ENCODE assay signal across 10 cellular contexts in genomic region chr3:38738630-38739395, GRCh38.
DNase-seq lines count a peak whose midpoint lies in the region; ATAC-seq, FAIRE-seq and TF ChIP-seq lines count a peak whose summit lies in the region.
"Had no signal": no experiment of that assay in that cellular context is flagged by ENCODE, and none has a peak within 500 bp of the region (broad histone marks: within the 10 kb centered on the region; RNA-seq: fewer than 3 reads in every experiment).

No MANE protein-coding gene starts in this region.

- DNase-seq in NCI-H1417 (lab: John Stamatoyannopoulos, UW): peak; percentile 10 to 46 (median 19)
- DNase-seq in NCI-H1417 treated with DMSO at 0.1 percent for 48 hours (lab: John Stamatoyannopoulos, UW): no peak
- DNase-seq in HCT116 (ENCODE audit: low read depth, low spot score): peak; percentile 47
- DNase-seq in SK-N-SH: peak; percentile 70
- DNase-seq in germinal center (ENCODE audit: low spot score): peak; percentile 30
- no peak for DNase-seq in thoracic aorta (ENCODE audit: low spot score)
- DNase-seq in frontal cortex (ENCODE audit: low spot score in 2 of 2): no peak
- DNase-seq in NCI-H146 treated with DMSO at 0.1 percent for 48 hours (lab: John Stamatoyannopoulos, UW; ENCODE audit: unreplicated experiment): no peak

- H3F3A ChIP-seq in SK-N-SH (replicated peaks; ENCODE audit: insufficient read depth): no peaks in the 10 kb centered on the region

- no peak for TF ChIP-seq EP300 in SK-N-SH (IDR thresholded peaks at IDR 0.05; ENCODE audit: borderline replicate concordance in 1 of 2, low read depth in 1 of 2, low read length in 1 of 2)

- TF ChIP-seq CTCF in HCT116 (IDR thresholded peaks at IDR 0.05 in 2 of 3, conservative IDR thresholded peaks at IDR 0.05 in 1 of 3; ENCODE audit: borderline replicate concordance in 1 of 3, insufficient read depth in 1 of 3, low read depth in 2 of 3, low read length in 2 of 3): peak; percentile 87 to 94 (median 94)
- TF ChIP-seq CTCF in SK-N-SH (IDR thresholded peaks at IDR 0.05): peak; percentile 78
- peak; percentile 16 for TF ChIP-seq CTCF in thoracic aorta (IDR thresholded peaks at IDR 0.05)

- H3K9me2 ChIP-seq in HCT116 (ENCODE audit: insufficient read depth): no peaks in the 10 kb centered on the region
- H3K9me2 ChIP-seq in SK-N-SH: no peaks in the 10 kb centered on the region

- H4K20me1 ChIP-seq in HCT116 (ENCODE audit: insufficient read depth): no peaks in the 10 kb centered on the region
- no peaks in the 10 kb centered on the region for H4K20me1 ChIP-seq in SK-N-SH (ENCODE audit: insufficient read depth)
- H4K20me1 ChIP-seq: BLaER1 had no signal

- intact Hi-C loops in HCT116 (cut with micrococcal nuclease): loop anchor here (1.0 to 2.0 kb wide), 3 partner anchors 106 to 291 kb away; no protein-coding TSS in a partner anchor

- no peaks in the 10 kb centered on the region for H3K36me3 ChIP-seq in HCT116 (ENCODE audit: control insufficient read depth in 1 of 2, insufficient read depth in 2 of 2, low read length in 2 of 2)
- no peaks in the 10 kb centered on the region for H3K36me3 ChIP-seq in SK-N-SH (replicated peaks in 1 of 2; ENCODE audit: control insufficient read depth in 1 of 2, insufficient read depth in 2 of 2, low read length in 1 of 2)
- H3K36me3 ChIP-seq in thoracic aorta: no peaks in the 10 kb centered on the region
- H3K36me3 ChIP-seq: BLaER1 had no signal

- no peak overlapping the region for H3K9ac ChIP-seq in HCT116 (ENCODE audit: low read length)
- no peak overlapping the region for H3K9ac ChIP-seq in SK-N-SH
- H3K9ac ChIP-seq: BLaER1 had no signal

- CTCF ChIA-PET in HCT116 (lab: Charles Lee) (interaction anchor here (0.7 to 3.6 kb wide), 6 partner anchors 9 to 292 kb away, joined by 3 to 19 read pairs (median 5); no protein-coding TSS in a partner anchor), SK-N-SH (lab: Yijun Ruan, JAX) (interaction anchor here (0.7 to 2.5 kb wide), 25 partner anchors 9 to 291 kb away, joined by 3 to 38 read pairs (median 5); no protein-coding TSS in a partner anchor)

- TF ChIP-seq RAD21 in HCT116 (IDR thresholded peaks at IDR 0.05; ENCODE audit: low read depth) (peak; percentile 79), SK-N-SH (IDR thresholded peaks at IDR 0.05; ENCODE audit: low read length) (peak; percentile 80)

- no peak for TF ChIP-seq POLR2A in HCT116 (IDR thresholded peaks at IDR 0.05; ENCODE audit: borderline replicate concordance, extremely low read depth, insufficient read depth, insufficient read length)

- H3K4me3 ChIP-seq in HCT116 (replicated peaks in 1 of 2; ENCODE audit: low read depth in 1 of 2, low read length in 2 of 2) (no peak overlapping the region), SK-N-SH (ENCODE audit: low read depth in 2 of 2, low read length in 1 of 2) (no peak overlapping the region), thoracic aorta (no peak overlapping the region)
- H3K4me3 ChIP-seq: BLaER1, skin epidermis had no signal

- 47% methylated on average over 11 of the region's 13 CpGs for WGBS in SK-N-SH (ENCODE audit: low lambda C conversion rate)

- H3K27me3 ChIP-seq in HCT116 (ENCODE audit: insufficient read depth, low read length) (peaks cover 10% of the 10 kb centered on the region; the same call in 1 of the 2 replicates), SK-N-SH (ENCODE audit: insufficient read depth) (no peaks in the 10 kb centered on the region), thoracic aorta (replicated peaks; ENCODE audit: insufficient read depth) (no peaks in the 10 kb centered on the region)
- H3K27me3 ChIP-seq: BLaER1 had no signal

- H3K9me3 ChIP-seq in HCT116 (ENCODE audit: control insufficient read depth in 1 of 2, insufficient read depth in 1 of 2, low read depth in 1 of 2, low read length in 2 of 2) (no peaks in the 10 kb centered on the region), SK-N-SH (no peaks in the 10 kb centered on the region), thoracic aorta (no peaks in the 10 kb centered on the region)
- H3K9me3 ChIP-seq: BLaER1 had no signal

- H2AFZ ChIP-seq in HCT116 (ENCODE audit: low read depth, low read length, poor library complexity, severe bottlenecking) (no peak overlapping the region), SK-N-SH (ENCODE audit: low read depth) (no peak overlapping the region)

- RAD21 ChIA-PET in HCT116 (lab: Charles Lee; ENCODE audit: low non-redundant PET in 1 of 2, low total read pairs in 2 of 2, uncharacterized antibody in 2 of 2, unreplicated experiment in 2 of 2): interaction anchor here in 1 of 2 experiments (0.6 to 1.1 kb wide), 2 partner anchors 101 to 261 kb away, joined by 3 to 5 read pairs; no protein-coding TSS in a partner anchor

- no peak overlapping the region for H3K27ac ChIP-seq in HCT116 (ENCODE audit: low read depth, low read length)
- H3K27ac ChIP-seq in SK-N-SH (ENCODE audit: low read depth in 2 of 2, low read length in 1 of 2): no peak overlapping the region
- H3K27ac ChIP-seq in thoracic aorta: no peak overlapping the region
- H3K27ac ChIP-seq: BLaER1, skin epidermis had no signal

- H3K79me2 ChIP-seq in HCT116 (ENCODE audit: insufficient read depth, low read length) (no peaks in the 10 kb centered on the region), SK-N-SH (ENCODE audit: insufficient read depth) (no peaks in the 10 kb centered on the region)

- POLR2A ChIA-PET in HCT116 (lab: Charles Lee): no interaction called here
- POLR2A ChIA-PET in SK-N-SH (lab: Yijun Ruan, JAX): no interaction called here

- peak; percentile 94 for ATAC-seq in HCT116
- ATAC-seq in thoracic aorta (ENCODE audit: insufficient number of reproducible peaks, low FRiP score, low read depth): no peak

- no TSS peak for BruUV-seq in HCT116 (replicated peaks; lab: Mats Ljungman, UMichigan)

- H3K4me2 ChIP-seq in HCT116 (ENCODE audit: low read length): no peak overlapping the region
- no peak overlapping the region for H3K4me2 ChIP-seq in SK-N-SH
- H3K4me2 ChIP-seq: BLaER1 had no signal

- no peak for FAIRE-seq in frontal cortex (lab: Jason Lieb, UNC)

- H3K4me1 ChIP-seq in HCT116 (ENCODE audit: control insufficient read depth in 1 of 2, insufficient read depth in 2 of 2, low read length in 2 of 2) (no peaks in the 10 kb centered on the region), SK-N-SH (ENCODE audit: control insufficient read depth in 1 of 2, insufficient read depth in 2 of 2, low read depth in 1 of 2, low read length in 1 of 2) (no peaks in the 10 kb centered on the region), thoracic aorta (ENCODE audit: control insufficient read depth in 1 of 2, low read depth in 2 of 2) (no peaks in the 10 kb centered on the region)
- H3K4me1 ChIP-seq: BLaER1 had no signal

TF ChIP-seq in HCT116, 20 proteins besides CTCF, POLR2A, EP300 and RAD21:
- no peak for TF ChIP-seq FOSL1 (IDR thresholded peaks at IDR 0.05; ENCODE audit: low read depth)
- no peak for TF ChIP-seq CBX3 (IDR thresholded peaks at IDR 0.05; ENCODE audit: low read depth)
- no peak for TF ChIP-seq POLR2AphosphoS5 (IDR thresholded peaks at IDR 0.05; ENCODE audit: low read depth, low read length)
- TF ChIP-seq SP1 (IDR thresholded peaks at IDR 0.05; ENCODE audit: low read depth): no peak
- TF ChIP-seq SIN3A (IDR thresholded peaks at IDR 0.05; ENCODE audit: low read depth): no peak
- TF ChIP-seq MAX (IDR thresholded peaks at IDR 0.05): no peak
- TF ChIP-seq ELF1 (IDR thresholded peaks at IDR 0.05; ENCODE audit: borderline replicate concordance, low read depth): no peak
- TF ChIP-seq, protein P1, sequence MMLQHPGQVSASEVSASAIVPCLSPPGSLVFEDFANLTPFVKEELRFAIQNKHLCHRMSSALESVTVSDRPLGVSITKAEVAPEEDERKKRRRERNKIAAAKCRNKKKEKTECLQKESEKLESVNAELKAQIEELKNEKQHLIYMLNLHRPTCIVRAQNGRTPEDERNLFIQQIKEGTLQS (IDR thresholded peaks at IDR 0.05): no peak

TF ChIP-seq in SK-N-SH, 30 proteins besides CTCF, POLR2A, EP300 and RAD21:
- TF ChIP-seq NFIC (IDR thresholded peaks at IDR 0.05; ENCODE audit: borderline replicate concordance): no peak
- TF ChIP-seq SMC3 (IDR thresholded peaks at IDR 0.05; ENCODE audit: low read depth, low read length): peak; percentile 84
- TF ChIP-seq MAX (IDR thresholded peaks at IDR 0.05; ENCODE audit: low read depth): no peak

Comparison
In these comparisons a context has a peak if more than half of its experiments do, and no peak if none do; other contexts are left out.
1. DNase-seq: peak in NCI-H1417 (3 of 3), HCT116 (single experiment), SK-N-SH (single experiment) and germinal center (single experiment); none in NCI-H1417 treated with DMSO at 0.1 percent for 48 hours (single experiment), thoracic aorta (single experiment), frontal cortex (0 of 2) and NCI-H146 treated with DMSO at 0.1 percent for 48 hours (single experiment).
2. CTCF ChIP-seq: peak in every context shown above with its lines; median percentile 94 in HCT116; 78 in SK-N-SH; 16 in thoracic aorta.